In the genomic region with DNA sequence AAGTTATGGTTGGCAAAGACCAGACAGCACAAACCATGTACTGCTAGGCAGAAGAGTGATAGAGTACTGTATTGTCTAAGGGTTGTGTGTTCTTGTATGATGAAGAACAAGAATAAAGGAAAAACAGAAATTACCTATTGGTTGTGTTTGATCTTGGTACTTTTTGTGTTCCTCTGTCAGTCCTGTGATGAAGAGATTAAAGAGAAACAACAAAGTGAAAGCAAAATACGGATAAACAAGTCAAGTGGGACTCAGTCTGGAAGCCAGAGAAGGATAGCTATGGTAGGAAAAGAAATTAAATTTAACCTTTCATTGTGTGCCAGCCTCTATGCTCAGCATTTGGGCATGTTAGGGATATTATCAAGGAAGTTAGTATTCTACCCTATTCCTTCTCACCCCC, we compare ENCODE assay signal across 22 cellular contexts.
A peak's percentile ranks its signal among the peaks of the same experiment; 100 is the strongest.
DNase-seq lines count a peak whose midpoint lies in the region; ATAC-seq, FAIRE-seq and TF ChIP-seq lines count a peak whose summit lies in the region.
"Had no signal": no experiment of that assay in that cellular context is flagged by ENCODE, and none has a peak within 500 bp of the region (broad histone marks: within the 10 kb centered on the region; RNA-seq: fewer than 3 reads in every experiment).

No MANE protein-coding gene starts in this region.

- H3K4me1 ChIP-seq in CD4-positive, alpha-beta memory T cell (ENCODE audit: insufficient read depth, low read length): peaks cover 19% of the 10 kb centered on the region
- H3K4me1 ChIP-seq in fibroblast of lung (ENCODE audit: control insufficient read depth, extremely low read depth, insufficient read depth, low read length): no peaks in the 10 kb centered on the region
- H3K4me1 ChIP-seq in small intestine (ENCODE audit: control insufficient read depth in 2 of 2, insufficient read depth in 1 of 2, low read depth in 1 of 2, low read length in 1 of 2): no peaks in the 10 kb centered on the region
- H3K4me1 ChIP-seq: spleen had no signal

- H3K9ac ChIP-seq in fibroblast of lung (ENCODE audit: insufficient read depth, low read length): no peak overlapping the region

- peaks cover 14% of the 10 kb centered on the region for H3K4me1 Mint-ChIP-seq in activated CD4-positive, alpha-beta T cell treated with anti-CD3 and anti-CD28 coated beads for 36 hours
- H3K4me1 Mint-ChIP-seq in CD4-positive, alpha-beta memory T cell: peaks cover 22 to 36% (median 29%) of the 10 kb centered on the region in 4 donors
- H3K4me1 Mint-ChIP-seq in T-helper 2 cell treated with Interferon-gamma antibody and Interleukin-4, amounts not matched to agents 5 μg/mL and 100 μg/mL, for 36 hours (ENCODE audit: low read depth): peaks cover 53% of the 10 kb centered on the region

- H3K27ac ChIP-seq in CD4-positive, alpha-beta memory T cell (ENCODE audit: low read depth, low read length): no peak overlapping the region
- H3K27ac ChIP-seq in fibroblast of lung (ENCODE audit: insufficient read depth, low read length) (no peak overlapping the region), small intestine (ENCODE audit: low read depth in 1 of 2, low read length in 1 of 2) (no peak overlapping the region)
- H3K27ac ChIP-seq: 22Rv1, cardiac muscle cell, spleen, transverse colon had no signal

- H3K4me3 ChIP-seq in CD4-positive, alpha-beta memory T cell (ENCODE audit: low read length in 2 of 2): no peak overlapping the region
- peak overlapping the region in 3 of 4 experiments; percentile 12 to 21 (median 19) for H3K4me3 ChIP-seq in fibroblast of lung (replicated peaks in 1 of 4; ENCODE audit: control extremely low read depth in 1 of 4, insufficient read depth in 1 of 4, low read depth in 3 of 4, low read length in 4 of 4)
- H3K4me3 ChIP-seq in small intestine (ENCODE audit: low read depth in 1 of 2, low read length in 2 of 2): no peak overlapping the region
- H3K4me3 ChIP-seq: cardiac muscle cell, transverse colon had no signal

- POLR2A ChIA-PET in activated CD4-positive, alpha-beta T cell treated with anti-CD3 and anti-CD28 coated beads for 36 hours (lab: Charles Lee): no interaction called here
- POLR2A ChIA-PET in CD4-positive, alpha-beta memory T cell (lab: Charles Lee; ENCODE audit: partially characterized antibody): interaction anchor here (3.4 kb wide), 1 partner anchor 9 kb away, joined by 21 read pairs; no protein-coding TSS in a partner anchor

- H3K9me3 Mint-ChIP-seq in activated CD4-positive, alpha-beta T cell treated with anti-CD3 and anti-CD28 coated beads for 36 hours (ENCODE audit: low read depth): no peaks in the 10 kb centered on the region
- peaks cover 0 to 6% (median 2%) of the 10 kb centered on the region in 8 donors for H3K9me3 Mint-ChIP-seq in CD4-positive, alpha-beta memory T cell
- H3K9me3 Mint-ChIP-seq in T-helper 2 cell treated with Interferon-gamma antibody and Interleukin-4, amounts not matched to agents 5 μg/mL and 100 μg/mL, for 36 hours: peaks cover 29% of the 10 kb centered on the region
- H3K9me3 Mint-ChIP-seq: dendritic cell treated with granulocyte-macrophage colony-stimulating factor and Interleukin-4, amounts not matched to agents 40 ng/mL and 50 ng/mL, for 4 days had no signal

- no peaks in the 10 kb centered on the region for H4K20me1 ChIP-seq in fibroblast of lung (ENCODE audit: control insufficient read depth, extremely low read depth, insufficient read depth, low read length)

- peak; percentile 51 for ATAC-seq in activated CD4-positive, alpha-beta T cell treated with anti-CD3 and anti-CD28 coated beads for 36 hours

- CTCF ChIA-PET in activated CD4-positive, alpha-beta T cell treated with anti-CD3 and anti-CD28 coated beads for 36 hours (lab: Charles Lee): no interaction called here
- CTCF ChIA-PET in CD4-positive, alpha-beta memory T cell (lab: Charles Lee; ENCODE audit: partially characterized antibody): no interaction called here

- peaks cover 2% of the 10 kb centered on the region for H3K36me3 Mint-ChIP-seq in activated CD4-positive, alpha-beta T cell treated with anti-CD3 and anti-CD28 coated beads for 36 hours (ENCODE audit: low read depth)
- H3K36me3 Mint-ChIP-seq in CD4-positive, alpha-beta memory T cell: peaks cover 0 to 11% of the 10 kb centered on the region in 2 donors
- peaks cover 45% of the 10 kb centered on the region for H3K36me3 Mint-ChIP-seq in T-helper 2 cell treated with Interferon-gamma antibody and Interleukin-4, amounts not matched to agents 5 μg/mL and 100 μg/mL, for 36 hours (ENCODE audit: low read depth)

- no peaks in the 10 kb centered on the region for H3K79me2 ChIP-seq in fibroblast of lung (ENCODE audit: control insufficient read depth, insufficient read depth, low read length)

- peak overlapping the region; percentile 8 for H3K27ac Mint-ChIP-seq in activated CD4-positive, alpha-beta T cell treated with anti-CD3 and anti-CD28 coated beads for 36 hours
- H3K27ac Mint-ChIP-seq in CD4-positive, alpha-beta memory T cell: peak overlapping the region in 6 of 7 donors; percentile 11 to 83 (median 42)
- H3K27ac Mint-ChIP-seq in T-helper 2 cell treated with Interferon-gamma antibody and Interleukin-4, amounts not matched to agents 5 μg/mL and 100 μg/mL, for 36 hours: peak overlapping the region; percentile 82
- H3K27ac Mint-ChIP-seq: dendritic cell treated with granulocyte-macrophage colony-stimulating factor and Interleukin-4, amounts not matched to agents 40 ng/mL and 50 ng/mL, for 4 days had no signal

- peak overlapping the region; percentile 74 for H3K4me2 ChIP-seq in fibroblast of lung (ENCODE audit: extremely low read depth, insufficient read depth, low read length)

- peak overlapping the region; percentile 32 for H3K4me3 Mint-ChIP-seq in activated CD4-positive, alpha-beta T cell treated with anti-CD3 and anti-CD28 coated beads for 36 hours
- H3K4me3 Mint-ChIP-seq in CD4-positive, alpha-beta memory T cell: peak overlapping the region in 6 of 8 donors; percentile 1 to 82 (median 60)
- peak overlapping the region; percentile 72 for H3K4me3 Mint-ChIP-seq in T-helper 2 cell treated with Interferon-gamma antibody and Interleukin-4, amounts not matched to agents 5 μg/mL and 100 μg/mL, for 36 hours
- H3K4me3 Mint-ChIP-seq: dendritic cell treated with granulocyte-macrophage colony-stimulating factor and Interleukin-4, amounts not matched to agents 40 ng/mL and 50 ng/mL, for 4 days had no signal

- no peaks in the 10 kb centered on the region for H3K9me3 ChIP-seq in CD4-positive, alpha-beta memory T cell (ENCODE audit: control insufficient read depth in 1 of 2, low read length in 2 of 2)
- no peaks in the 10 kb centered on the region for H3K9me3 ChIP-seq in fibroblast of lung (ENCODE audit: control insufficient read depth, insufficient read depth, low read depth, low read length)
- no peaks in the 10 kb centered on the region for H3K9me3 ChIP-seq in small intestine (ENCODE audit: control insufficient read depth, low read depth)
- H3K9me3 ChIP-seq: spleen, transverse colon had no signal

- FAIRE-seq in small intestine (lab: Jason Lieb, UNC): no peak

- no peaks in the 10 kb centered on the region for H3K36me3 ChIP-seq in CD4-positive, alpha-beta memory T cell (ENCODE audit: insufficient read depth, low read length)
- H3K36me3 ChIP-seq in fibroblast of lung (ENCODE audit: control insufficient read depth, insufficient read depth, low read length) (no peaks in the 10 kb centered on the region), small intestine (ENCODE audit: control insufficient read depth in 2 of 2, insufficient read depth in 2 of 2, low read length in 2 of 2) (no peaks in the 10 kb centered on the region)
- H3K36me3 ChIP-seq: cardiac muscle cell, spleen, transverse colon had no signal

- H3K27me3 ChIP-seq in CD4-positive, alpha-beta memory T cell (ENCODE audit: insufficient read depth, low read length): no peaks in the 10 kb centered on the region
- no peaks in the 10 kb centered on the region for H3K27me3 ChIP-seq in fibroblast of lung (ENCODE audit: control insufficient read depth, insufficient read depth, low read length)
- no peaks in the 10 kb centered on the region for H3K27me3 ChIP-seq in small intestine (ENCODE audit: control insufficient read depth in 2 of 2, insufficient read depth in 2 of 2, low read length in 2 of 2)
- H3K27me3 ChIP-seq: cardiac muscle cell, spleen, transverse colon had no signal

- H2AFZ ChIP-seq in fibroblast of lung (ENCODE audit: low read length): peak overlapping the region; percentile 8

- no peaks in the 10 kb centered on the region for H3K27me3 Mint-ChIP-seq in activated CD4-positive, alpha-beta T cell treated with anti-CD3 and anti-CD28 coated beads for 36 hours
- H3K27me3 Mint-ChIP-seq in CD4-positive, alpha-beta memory T cell: no peaks in the 10 kb centered on the region
- H3K27me3 Mint-ChIP-seq in T-helper 2 cell treated with Interferon-gamma antibody and Interleukin-4, amounts not matched to agents 5 μg/mL and 100 μg/mL, for 36 hours (ENCODE audit: low read depth): no peaks in the 10 kb centered on the region
- H3K27me3 Mint-ChIP-seq: dendritic cell treated with granulocyte-macrophage colony-stimulating factor and Interleukin-4, amounts not matched to agents 40 ng/mL and 50 ng/mL, for 4 days had no signal

- TF ChIP-seq CTCF in fibroblast of lung (conservative IDR thresholded peaks at IDR 0.05 in 1 of 2, IDR thresholded peaks at IDR 0.05 in 1 of 2; ENCODE audit: low read depth in 1 of 2, low read length in 2 of 2): no peak

- DNase-seq in activated CD4-positive, alpha-beta T cell treated with anti-CD3 and anti-CD28 coated beads for 36 hours: no peak
- DNase-seq in activated CD4-positive, alpha-beta T cell treated with anti-CD3 and anti-CD28 coated beads for 4 hours: no peak
- peak in 1 of 5 donors; percentile 19 for DNase-seq in CD4-positive, alpha-beta memory T cell
- no peak for DNase-seq in T-helper 2 cell treated with Interferon-gamma antibody and Interleukin-4, amounts not matched to agents 5 μg/mL and 100 μg/mL, for 36 hours (ENCODE audit: low spot score)
- no peak for DNase-seq in fibroblast of lung (ENCODE audit: low read depth in 2 of 2)
- DNase-seq in small intestine: no peak
- DNase-seq in HCEC 1CT: no peak
- DNase-seq in NCI-H345 (lab: John Stamatoyannopoulos, UW): no peak
- DNase-seq: COR-L47; DMS79 treated with DMSO at 0.1 percent for 48 hours; glutamatergic neuron; KG1; NCI-H187; NCI-H2227 treated with DMSO at 0.1 percent for 48 hours; NCI-H748 treated with DMSO at 0.1 percent for 48 hours; Right ventricle myocardium superior; spleen; stimulated activated CD4-positive, alpha-beta T cell treated with anti-CD3 and anti-CD28 coated beads, Interleukin-4, amount 100 ng/mL, for 1 hour; transverse colon had no signal

- 41 to 64% (median 51%) methylated on average over 1 of the region's 1 CpG for WGBS in small intestine, 3 donors

- intact Hi-C loops in activated CD4-positive, alpha-beta T cell treated with anti-CD3 and anti-CD28 coated beads for 36 hours (cut with DNase I, micrococcal nuclease): no loop called here
- intact Hi-C loops in CD4-positive, alpha-beta memory T cell (cut with micrococcal nuclease): no loop called here

Comparison
In these comparisons a context has a peak if more than half of its experiments do, and no peak if none do; other contexts are left out.
1. H3K27ac Mint-ChIP-seq: peak in every context shown above with its lines; median percentile 82 in T-helper 2 cell treated with Interferon-gamma antibody and Interleukin-4, amounts not matched to agents 5 μg/mL and 100 μg/mL, for 36 hours; 42 in CD4-positive, alpha-beta memory T cell; 8 in activated CD4-positive, alpha-beta T cell treated with anti-CD3 and anti-CD28 coated beads for 36 hours.
2. H3K4me3 ChIP-seq: peak in fibroblast of lung (3 of 4); none in CD4-positive, alpha-beta memory T cell (0 of 2) and small intestine (0 of 2).
3. Peak in every context shown above with its lines, with median percentiles within 50 percentile points of each other: H3K4me3 Mint-ChIP-seq.